In genomic region chr4:148515248-148515647, GRCh38 we compare ENCODE assay signal across 16 cellular contexts.
DNase-seq lines count a peak whose midpoint lies in the region; ATAC-seq and TF ChIP-seq lines count a peak whose summit lies in the region.
"Had no signal": no experiment of that assay in that cellular context is flagged by ENCODE, and none has a peak within 500 bp of the region (broad histone marks: within the 10 kb centered on the region; RNA-seq: fewer than 3 reads in every experiment).

No MANE protein-coding gene starts in this region.

- POLR2A ChIA-PET in PC-3 (lab: Charles Lee; ENCODE audit: unreplicated experiment) = no interaction called here

- no peak overlapping the region for H3K27ac Mint-ChIP-seq in effector memory CD8-positive, alpha-beta T cell
- H3K27ac Mint-ChIP-seq in activated naive CD4-positive, alpha-beta T cell treated with anti-CD3 and anti-CD28 coated beads, Interleukin-2, amount 50 U/mL, for 72 hours = no peak overlapping the region
- H3K27ac Mint-ChIP-seq: GM23338; stimulated activated memory B cell treated with anti-CD40 and anti-IgM and Interleukin-4, amounts not matched to agents 10 μg/mL and 1 μg/mL and 100 μg/mL, for 72 hours had no signal

- no peak overlapping the region for H3K23ac ChIP-seq in mesendoderm (ENCODE audit: low read length)

- no peak overlapping the region for H2AK5ac ChIP-seq in mesendoderm (ENCODE audit: low read length)

- no peaks in the 10 kb centered on the region for H3K27me3 ChIP-seq in PC-3 (ENCODE audit: low read length)
- no peaks in the 10 kb centered on the region for H3K27me3 ChIP-seq in mesendoderm (ENCODE audit: insufficient read depth, low read length, poor library complexity)
- H3K27me3 ChIP-seq: pancreas had no signal

- H3K18ac ChIP-seq in mesendoderm (ENCODE audit: low read length) = no peak overlapping the region

- H2BK120ac ChIP-seq in mesendoderm (ENCODE audit: low read depth, low read length) = no peak overlapping the region

- H3K4me1 ChIP-seq in PC-3 (ENCODE audit: insufficient read depth, low read length) = peaks cover 35% of the 10 kb centered on the region
- H3K4me1 ChIP-seq in mesendoderm (ENCODE audit: control insufficient read depth, low read depth, low read length) = no peaks in the 10 kb centered on the region
- H3K4me1 ChIP-seq: BE2C, pancreas had no signal

- DNase-seq in DMS53 treated with DMSO at 0.1 percent for 48 hours (lab: John Stamatoyannopoulos, UW; ENCODE audit: unreplicated experiment) (peak; percentile 68), PC-3 (peak; percentile 88), epithelial cell of proximal tubule (ENCODE audit: low read depth) (peak; percentile 56), mesendoderm (peak; percentile 38), dedifferentiated amniotic fluid mesenchymal stem cell (ENCODE audit: extremely low spot score) (no peak)
- no peak for DNase-seq in effector memory CD8-positive, alpha-beta T cell
- DNase-seq in activated naive CD4-positive, alpha-beta T cell treated with anti-CD3 and anti-CD28 coated beads, Interleukin-2, amount 50 U/mL, for 72 hours (ENCODE audit: low spot score in 2 of 2) = no peak
- DNase-seq: activated naive CD4-positive, alpha-beta T cell treated with anti-CD3 and anti-CD28 coated beads, Interleukin-2, amount 50 U/mL, for 16 hours; BE2C; cortex of kidney; DND-41; NCI-H1436; pancreas had no signal

- H3K4ac ChIP-seq in mesendoderm (ENCODE audit: low read depth, low read length) = no peak overlapping the region

- H3K4me3 Mint-ChIP-seq in effector memory CD8-positive, alpha-beta T cell = no peak overlapping the region
- H3K4me3 Mint-ChIP-seq: GM23338; stimulated activated memory B cell treated with anti-CD40 and anti-IgM and Interleukin-4, amounts not matched to agents 10 μg/mL and 1 μg/mL and 100 μg/mL, for 72 hours had no signal

- no peaks in the 10 kb centered on the region for H3K4me1 Mint-ChIP-seq in effector memory CD8-positive, alpha-beta T cell (ENCODE audit: low read depth in 2 of 2)
- H3K4me1 Mint-ChIP-seq: GM23338; stimulated activated memory B cell treated with anti-CD40 and anti-IgM and Interleukin-4, amounts not matched to agents 10 μg/mL and 1 μg/mL and 100 μg/mL, for 72 hours had no signal

- H3K36me3 Mint-ChIP-seq in effector memory CD8-positive, alpha-beta T cell (ENCODE audit: insufficient read depth) = peaks cover 2% of the 10 kb centered on the region
- H3K36me3 Mint-ChIP-seq in activated naive CD4-positive, alpha-beta T cell treated with anti-CD3 and anti-CD28 coated beads, Interleukin-2, amount 50 U/mL, for 72 hours = peaks cover 7 to 19% of the 10 kb centered on the region in 2 donors

- WGBS in mesendoderm (ENCODE audit: extremely low coverage, insufficient coverage, low lambda C conversion rate) = no CpG with 5 or more reads among the region's 1 CpG

- no peak overlapping the region for H3K56ac ChIP-seq in mesendoderm (ENCODE audit: low read length)

- H3K4me2 ChIP-seq in PC-3 (ENCODE audit: low read length) (peak overlapping the region; percentile 59), mesendoderm (ENCODE audit: low read length) (no peak overlapping the region)
- H3K4me2 ChIP-seq: GM23338 had no signal

- H3F3A ChIP-seq in PC-3 (ENCODE audit: low read length, unreplicated experiment) = no peaks in the 10 kb centered on the region

- intact Hi-C loops in PC-3 (cut with micrococcal nuclease) = loop anchor here (1.0 to 10.0 kb wide), 3 partner anchors 73 to 160 kb away; partner anchors contain the start of gene NR3C2

- peak overlapping the region; percentile 89 for H3K27ac ChIP-seq in PC-3 (ENCODE audit: low read length)
- no peak overlapping the region for H3K27ac ChIP-seq in mesendoderm (ENCODE audit: low read depth, low read length)
- H3K27ac ChIP-seq: pancreas had no signal

- peak overlapping the region; percentile 3; the same call in 1 of the 2 replicates for H3K4me3 ChIP-seq in PC-3 (ENCODE audit: low read length)
- no peak overlapping the region for H3K4me3 ChIP-seq in epithelial cell of proximal tubule (ENCODE audit: low read depth, low read length)
- no peak overlapping the region for H3K4me3 ChIP-seq in mesendoderm (ENCODE audit: low read length)
- H3K4me3 ChIP-seq: GM23338, pancreas had no signal

- CTCF ChIA-PET in PC-3 (lab: Charles Lee) = no interaction called here

- H3K9ac ChIP-seq in PC-3 (ENCODE audit: low read length) (peak overlapping the region; percentile 67), mesendoderm (ENCODE audit: low read length) (no peak overlapping the region)

- BruUV-seq in PC-3 (replicated peaks; lab: Mats Ljungman, UMichigan) = no TSS peak

- no peak overlapping the region for H4K8ac ChIP-seq in mesendoderm (ENCODE audit: low read depth, low read length)

- H3K9me3 ChIP-seq in PC-3 (ENCODE audit: low read length) = no peaks in the 10 kb centered on the region
- H3K9me3 ChIP-seq: BE2C, pancreas had no signal

- no peaks in the 10 kb centered on the region for H4K20me1 ChIP-seq in PC-3 (ENCODE audit: low read length)

- H2AFZ ChIP-seq in PC-3 (ENCODE audit: low read length) = no peak overlapping the region
- H2AFZ ChIP-seq: GM23338 had no signal

- H4K5ac ChIP-seq in mesendoderm (ENCODE audit: low read length) = no peak overlapping the region

- no peak overlapping the region for H2BK15ac ChIP-seq in mesendoderm (replicated peaks; ENCODE audit: low read depth)

- H3K36me3 ChIP-seq in PC-3 (ENCODE audit: low read depth, low read length) (no peaks in the 10 kb centered on the region), mesendoderm (ENCODE audit: control insufficient read depth, insufficient read depth, low read length) (no peaks in the 10 kb centered on the region)
- H3K36me3 ChIP-seq: BE2C, pancreas had no signal

- H3K79me2 ChIP-seq in PC-3 (ENCODE audit: low read length) (no peaks in the 10 kb centered on the region), mesendoderm (ENCODE audit: control insufficient read depth, insufficient read depth, low read length) (no peaks in the 10 kb centered on the region)

- peaks cover 9 to 19% of the 10 kb centered on the region in 2 donors for H3K27me3 Mint-ChIP-seq in effector memory CD8-positive, alpha-beta T cell

- TF ChIP-seq CTCF in PC-3 (conservative IDR thresholded peaks at IDR 0.05; ENCODE audit: low read depth, low read length) (no peak), epithelial cell of proximal tubule (conservative IDR thresholded peaks at IDR 0.05; ENCODE audit: low read depth, low read length) (no peak)

- peaks cover 0 to 7% of the 10 kb centered on the region in 2 donors for H3K9me3 Mint-ChIP-seq in effector memory CD8-positive, alpha-beta T cell
- peaks cover 13 to 23% of the 10 kb centered on the region in 2 donors for H3K9me3 Mint-ChIP-seq in activated naive CD4-positive, alpha-beta T cell treated with anti-CD3 and anti-CD28 coated beads, Interleukin-2, amount 50 U/mL, for 72 hours

- H3K79me1 ChIP-seq in mesendoderm (ENCODE audit: low read length) = no peaks in the 10 kb centered on the region

- H3K9me2 ChIP-seq in PC-3 (replicated peaks; ENCODE audit: low read length) = no peaks in the 10 kb centered on the region

- H2BK5ac ChIP-seq in mesendoderm (ENCODE audit: low read length) = no peak overlapping the region

- peak; percentile 90 for ATAC-seq in PC-3
- ATAC-seq in effector memory CD8-positive, alpha-beta T cell (replicated peaks) = no peak
- ATAC-seq in activated naive CD4-positive, alpha-beta T cell treated with anti-CD3 and anti-CD28 coated beads, Interleukin-2, amount 50 U/mL, for 72 hours = no peak
- no peak for ATAC-seq in HG03442 (IDR thresholded peaks at IDR 0.05; ENCODE audit: unreplicated experiment)
- ATAC-seq: GM23338; stimulated activated memory B cell treated with anti-CD40 and anti-IgM and Interleukin-4, amounts not matched to agents 10 μg/mL and 1 μg/mL and 100 μg/mL, for 72 hours had no signal

Comparison
In these comparisons a context has a peak if more than half of its experiments do, and no peak if none do; other contexts are left out.
1. DNase-seq: peak in DMS53 treated with DMSO at 0.1 percent for 48 hours (single experiment), PC-3 (single experiment), epithelial cell of proximal tubule (single experiment) and mesendoderm (single experiment); none in effector memory CD8-positive, alpha-beta T cell (0 of 3), activated naive CD4-positive, alpha-beta T cell treated with anti-CD3 and anti-CD28 coated beads, Interleukin-2, amount 50 U/mL, for 72 hours (0 of 2) and dedifferentiated amniotic fluid mesenchymal stem cell (single experiment).